Comparison of ENCODE assay signal across 15 cellular contexts in the genomic region with DNA sequence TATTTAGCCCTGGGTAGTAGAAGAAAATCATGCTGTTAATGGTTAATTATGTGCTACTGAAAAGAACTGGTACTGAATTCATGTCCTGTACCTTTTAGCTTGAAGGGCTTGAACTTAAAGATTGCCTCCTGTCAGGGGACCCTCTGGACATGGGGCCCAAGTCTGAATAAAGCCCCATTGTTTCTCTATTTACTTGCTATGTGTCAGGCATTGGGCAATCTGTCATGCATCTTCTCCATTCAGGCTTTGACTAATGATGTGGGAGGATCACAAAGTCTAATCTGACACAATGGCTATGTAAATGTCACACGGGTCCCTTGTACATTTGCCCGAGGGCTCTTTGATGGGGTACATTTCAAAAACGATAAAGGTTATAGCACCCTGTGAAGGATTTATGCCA.
"Had no signal": no experiment of that assay in that cellular context is flagged by ENCODE, and none has a peak within 500 bp of the region (broad histone marks: within the 10 kb centered on the region; RNA-seq: fewer than 3 reads in every experiment).

No MANE protein-coding gene starts in this region.

- ATAC-seq: activated T-helper 17 cell treated with anti-CD3 and anti-CD28 coated beads, Interleukin-2, amount 50 U/mL, for 72 hours; gastroesophageal sphincter; lower lobe of right lung; natural killer cell; psoas muscle; T-helper 17 cell had no signal

- DNase-seq: activated CD4-positive, alpha-beta T cell treated with anti-CD3 and anti-CD28 coated beads, Interleukin-2, amount 10 ng/mL, durations not matched to agents 7 days and 5 days; activated CD4-positive, CD25-positive, alpha-beta regulatory T cell; activated naive CD4-positive, alpha-beta T cell treated with anti-CD3 and anti-CD28 coated beads, Interleukin-2, amount 10 ng/mL, durations not matched to agents 7 days and 5 days; activated T-cell treated with anti-CD3 and anti-CD28 coated beads for 4 hours; effector CD8-positive, alpha-beta T cell; kidney glomerular epithelial cell; lower lobe of right lung; natural killer cell; psoas muscle; stimulated activated CD4-positive, alpha-beta T cell treated with anti-CD3 and anti-CD28 coated beads, Interleukin-12 subunit alpha, Interleukin-12 subunit beta, amount 100 ng/mL, for 4 hours; stimulated activated naive CD4-positive, alpha-beta T cell; T-helper 17 cell; transverse colon had no signal
